In the genomic region with DNA sequence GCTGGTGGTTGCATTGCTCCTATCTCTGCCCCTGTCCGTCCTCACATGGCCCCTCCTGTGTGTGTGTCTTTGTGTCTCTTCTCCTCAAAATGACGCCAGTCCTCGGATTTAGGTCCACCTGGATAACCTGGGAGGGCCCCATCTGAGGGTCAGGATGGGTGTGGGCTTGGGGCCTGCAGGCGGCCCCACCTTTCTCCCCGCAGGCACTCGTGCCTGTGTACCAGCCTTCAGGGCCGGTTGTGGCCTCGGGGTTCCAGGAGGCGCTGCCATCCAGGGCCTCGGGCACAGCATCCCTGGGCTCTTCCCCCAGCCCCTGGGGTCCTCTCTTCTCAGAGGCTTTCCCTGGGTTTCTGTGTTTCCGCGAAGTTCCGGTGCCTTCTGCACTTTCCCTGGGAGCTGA, we compare ENCODE assay signal across 1 cellular context.
TF ChIP-seq lines count a peak whose summit lies in the region.

No MANE protein-coding gene starts in this region.

TF ChIP-seq in K562, 482 proteins besides CTCF, POLR2A, EP300 and RAD21:
- no peak for TF ChIP-seq ETV5 (CRISPR knock-in tag; IDR thresholded peaks at IDR 0.05; ENCODE audit: low read depth)
- 0 out of 2 replicates have a peak, but pooled peaks have one; percentile 10 for TF ChIP-seq POLR2G (IDR thresholded peaks at IDR 0.05; ENCODE audit: low read depth, low read length)
